In genomic region chr10:124180947-124181549, GRCh38 we compare ENCODE assay signal across 18 cellular contexts.
DNase-seq lines count a peak whose midpoint lies in the region; ATAC-seq, FAIRE-seq and TF ChIP-seq lines count a peak whose summit lies in the region.
"Had no signal": no experiment of that assay in that cellular context is flagged by ENCODE, and none has a peak within 500 bp of the region (broad histone marks: within the 10 kb centered on the region; RNA-seq: fewer than 3 reads in every experiment).

No MANE protein-coding gene starts in this region.

- ATAC-seq in stimulated activated naive CD8-positive, alpha-beta T cell treated with anti-CD3 and anti-CD28 coated beads, Interleukin-15, amount 100 ng/mL, for 72 hours = peak; percentile 48
- ATAC-seq in stimulated activated naive CD8-positive, alpha-beta T cell treated with anti-CD3 and anti-CD28 coated beads, Interleukin-15, Interleukin-2, amounts not matched to agents 100 U/mL and 50 U/mL, for 24 hours = no peak
- no peak for ATAC-seq in GM18517 (IDR thresholded peaks at IDR 0.05; ENCODE audit: unreplicated experiment)
- ATAC-seq: HCT116 had no signal

- no peak for DNase-seq in stimulated activated naive CD8-positive, alpha-beta T cell treated with anti-CD3 and anti-CD28 coated beads, Interleukin-15, amount 100 ng/mL, for 72 hours
- no peak for DNase-seq in stimulated activated naive CD8-positive, alpha-beta T cell treated with anti-CD3 and anti-CD28 coated beads, Interleukin-15, Interleukin-2, amounts not matched to agents 100 U/mL and 50 U/mL, for 24 hours
- DNase-seq in ascending aorta (ENCODE audit: low spot score in 2 of 2) (no peak), iris pigment epithelial cell (ENCODE audit: low read depth) (peak; percentile 50), HCEC 1CT (no peak), GM12891 (ENCODE audit: insufficient read length, low spot score) (no peak), NCI-H82 treated with DMSO at 0.1 percent for 48 hours (lab: John Stamatoyannopoulos, UW; ENCODE audit: unreplicated experiment) (no peak)
- DNase-seq: DMS53, NCI-H1694, NCI-H524 treated with DMSO at 0.1 percent for 48 hours, Right ventricle myocardium superior, T-helper 9 cell had no signal

- no peak for TF ChIP-seq POLR2A in GM12891 (IDR thresholded peaks at IDR 0.05; ENCODE audit: low read depth, low read length)

- H3K36me3 ChIP-seq in ascending aorta = no peaks in the 10 kb centered on the region
- H3K36me3 ChIP-seq: esophagus muscularis mucosa had no signal

- intact Hi-C loops in ascending aorta (cut with DNase I) = no loop called here

- peak overlapping the region; percentile 0 to 27 for H3K27ac ChIP-seq in ascending aorta
- H3K27ac ChIP-seq: esophagus muscularis mucosa, parathyroid adenoma had no signal

- H3K27ac Mint-ChIP-seq in stimulated activated naive CD8-positive, alpha-beta T cell treated with anti-CD3 and anti-CD28 coated beads, Interleukin-15, amount 100 ng/mL, for 72 hours = no peak overlapping the region
- H3K27ac Mint-ChIP-seq: B cell had no signal

- no peaks in the 10 kb centered on the region for H3K9me3 ChIP-seq in ascending aorta
- H3K9me3 ChIP-seq: esophagus muscularis mucosa had no signal

- no peak for TF ChIP-seq CTCF in ascending aorta (IDR thresholded peaks at IDR 0.05)

- no peaks in the 10 kb centered on the region for H3K27me3 ChIP-seq in ascending aorta
- H3K27me3 ChIP-seq: esophagus muscularis mucosa had no signal

- peaks cover 19% of the 10 kb centered on the region for H3K4me1 Mint-ChIP-seq in stimulated activated naive CD8-positive, alpha-beta T cell treated with anti-CD3 and anti-CD28 coated beads, Interleukin-15, amount 100 ng/mL, for 72 hours

- peaks cover 0 to 2% of the 10 kb centered on the region in 2 donors for H3K4me1 ChIP-seq in ascending aorta
- H3K4me1 ChIP-seq: parathyroid adenoma had no signal

- FAIRE-seq in GM12891 (lab: Jason Lieb, UNC) = no peak
- FAIRE-seq: HepG2 had no signal

- no peak overlapping the region for H3K4me3 ChIP-seq in ascending aorta
- H3K4me3 ChIP-seq: esophagus muscularis mucosa had no signal

- H3K4me3 Mint-ChIP-seq in stimulated activated naive CD8-positive, alpha-beta T cell treated with anti-CD3 and anti-CD28 coated beads, Interleukin-15, amount 100 ng/mL, for 72 hours = no peak overlapping the region
- H3K4me3 Mint-ChIP-seq: B cell had no signal

- H3K9me3 Mint-ChIP-seq in stimulated activated naive CD8-positive, alpha-beta T cell treated with anti-CD3 and anti-CD28 coated beads, Interleukin-15, amount 100 ng/mL, for 72 hours = no peaks in the 10 kb centered on the region

- peaks cover 9% of the 10 kb centered on the region for H3K27me3 Mint-ChIP-seq in stimulated activated naive CD8-positive, alpha-beta T cell treated with anti-CD3 and anti-CD28 coated beads, Interleukin-15, amount 100 ng/mL, for 72 hours
- H3K27me3 Mint-ChIP-seq: B cell had no signal

TF ChIP-seq in GM12891, 5 proteins besides CTCF, POLR2A, EP300 and RAD21:
- TF ChIP-seq PAX5 (IDR thresholded peaks at IDR 0.05; ENCODE audit: insufficient read depth, low read length, severe bottlenecking) = no peak
- TF ChIP-seq SPI1 (IDR thresholded peaks at IDR 0.05; ENCODE audit: low read depth, low read length) = no peak
- no peak for TF ChIP-seq POLR2AphosphoS5 (IDR thresholded peaks at IDR 0.05; ENCODE audit: low read depth, low read length)
- no peak for TF ChIP-seq TAF1 (IDR thresholded peaks at IDR 0.05; ENCODE audit: low read depth, low read length)
- no peak for TF ChIP-seq POU2F2 (IDR thresholded peaks at IDR 0.05; ENCODE audit: low read depth, low read length)
